Comparison of ENCODE assay signal across 20 cellular contexts in genomic region chr21:28624626-28625025, GRCh38.
DNase-seq lines count a peak whose midpoint lies in the region; ATAC-seq and TF ChIP-seq lines count a peak whose summit lies in the region.
"Had no signal": no experiment of that assay in that cellular context is flagged by ENCODE, and none has a peak within 500 bp of the region (broad histone marks: within the 10 kb centered on the region; RNA-seq: fewer than 3 reads in every experiment).

No MANE protein-coding gene starts in this region.

- in situ Hi-C loops in SK-MEL-5 (cut with HindIII; ENCODE audit: low pct_unique_long_range_greater_than_20kb, low sequenced_read_pairs) = no loop called here

- TF ChIP-seq CTCF in HFFc6 (IDR thresholded peaks at IDR 0.05) (no peak), osteoblast (IDR thresholded peaks at IDR 0.05; ENCODE audit: extremely low read depth, low read depth, low read length) (no peak), type B pancreatic cell (conservative IDR thresholded peaks at IDR 0.05) (no peak)

- H3K4me3 Mint-ChIP-seq in HFFc6 = no peak overlapping the region
- no peak overlapping the region for H3K4me3 Mint-ChIP-seq in type B pancreatic cell
- H3K4me3 Mint-ChIP-seq: CD4-positive, alpha-beta T cell; IgD-negative memory B cell had no signal

- peak; percentile 96 for ATAC-seq in esophagus mucosa
- ATAC-seq in HG03196 (IDR thresholded peaks at IDR 0.05; ENCODE audit: unreplicated experiment) = no peak

- DNase-seq in HFFc6 = no peak
- DNase-seq in SK-MEL-5 (ENCODE audit: low read depth, low spot score) = peak; percentile 6
- DNase-seq in osteoblast (ENCODE audit: insufficient read length, low spot score, missing footprints) = no peak
- DNase-seq in type B pancreatic cell (ENCODE audit: extremely low spot score, unreplicated experiment) = no peak
- no peak for DNase-seq in NCI-H1417 treated with DMSO at 0.1 percent for 48 hours (lab: John Stamatoyannopoulos, UW)
- DNase-seq: ACHN; CD4-positive, alpha-beta T cell; COR-L47; GOT3; HCEC 1CT; MV-4-11; NCI-H1105 treated with DMSO at 0.1 percent for 48 hours; NCI-H1694 treated with DMSO at 0.1 percent for 48 hours; NCI-H69; SIG-M5 had no signal

- no peaks in the 10 kb centered on the region for H4K20me1 ChIP-seq in osteoblast (ENCODE audit: insufficient read depth, low read length)
- H4K20me1 ChIP-seq: BLaER1 had no signal

- H3K36me3 ChIP-seq in osteoblast (ENCODE audit: insufficient read depth, low read length) = no peaks in the 10 kb centered on the region
- H3K36me3 ChIP-seq: BLaER1 had no signal

- H3K79me2 ChIP-seq in osteoblast (ENCODE audit: insufficient read depth, low read length) = no peaks in the 10 kb centered on the region

- peak overlapping the region; percentile 39 for H2AFZ ChIP-seq in osteoblast (ENCODE audit: low read length)

- H3K27ac ChIP-seq in osteoblast (ENCODE audit: low read depth, low read length) = no peak overlapping the region
- H3K27ac ChIP-seq: BLaER1, RWPE1 had no signal

- H3K27me3 Mint-ChIP-seq in HFFc6 (ENCODE audit: insufficient read depth) = peaks cover 2% of the 10 kb centered on the region; the same call in 1 of the 2 replicates
- H3K27me3 Mint-ChIP-seq in type B pancreatic cell = no peaks in the 10 kb centered on the region
- H3K27me3 Mint-ChIP-seq: CD4-positive, alpha-beta T cell; IgD-negative memory B cell had no signal

- H3K4me1 ChIP-seq in osteoblast (ENCODE audit: insufficient read depth, low read length) = no peaks in the 10 kb centered on the region
- H3K4me1 ChIP-seq: BLaER1 had no signal

- no peak overlapping the region for H3K4me2 ChIP-seq in osteoblast (ENCODE audit: insufficient read depth, low read length)
- H3K4me2 ChIP-seq: BLaER1 had no signal

- H3K36me3 Mint-ChIP-seq in HFFc6 (ENCODE audit: low read depth) (peaks cover 37% of the 10 kb centered on the region), type B pancreatic cell (no peaks in the 10 kb centered on the region)

- H3K9me3 ChIP-seq in osteoblast (ENCODE audit: low read depth, low read length) = no peaks in the 10 kb centered on the region

- H3K27ac Mint-ChIP-seq in HFFc6 (peak overlapping the region; percentile 38), type B pancreatic cell (no peak overlapping the region)
- H3K27ac Mint-ChIP-seq: CD4-positive, alpha-beta T cell had no signal

- H3K9me3 Mint-ChIP-seq in HFFc6 = peaks cover 20% of the 10 kb centered on the region
- H3K9me3 Mint-ChIP-seq in type B pancreatic cell = no peaks in the 10 kb centered on the region
- H3K9me3 Mint-ChIP-seq: CD4-positive, alpha-beta T cell had no signal

- H3K4me3 ChIP-seq in osteoblast (ENCODE audit: insufficient read depth, low read length) = no peak overlapping the region
- H3K4me3 ChIP-seq: BLaER1 had no signal

- peaks cover 36% of the 10 kb centered on the region for H3K4me1 Mint-ChIP-seq in HFFc6 (ENCODE audit: low read depth)
- H3K4me1 Mint-ChIP-seq in type B pancreatic cell (ENCODE audit: unreplicated experiment) = no peaks in the 10 kb centered on the region

- H3K27me3 ChIP-seq in osteoblast (ENCODE audit: insufficient read depth, low read length) = no peaks in the 10 kb centered on the region
- H3K27me3 ChIP-seq: BLaER1 had no signal
